Comparison of ENCODE assay signal across 10 cellular contexts in genomic region chr6:4802312-4802935, GRCh38. TPM values are rescaled to one million over a fixed set of nuclear protein-coding genes. Genes with fewer than 3 reads are reported as not detected.
DNase-seq lines count a peak whose midpoint lies in the region; ATAC-seq, FAIRE-seq and TF ChIP-seq lines count a peak whose summit lies in the region.
"Had no signal": no experiment of that assay in that cellular context is flagged by ENCODE, and none has a peak within 500 bp of the region (broad histone marks: within the 10 kb centered on the region; RNA-seq: fewer than 3 reads in every experiment).

No MANE protein-coding gene starts in this region.

- no peak for TF ChIP-seq POLR2A in GM12891 (IDR thresholded peaks at IDR 0.05; ENCODE audit: low read depth, low read length)
- TF ChIP-seq POLR2A in Peyer's patch (IDR thresholded peaks at IDR 0.05), result no peak

- no peak for TF ChIP-seq CTCF in Peyer's patch (IDR thresholded peaks at IDR 0.05)

- H3K27ac ChIP-seq in SJCRH30 (peak overlapping the region; percentile 42; the same call in 1 of the 2 replicates), Peyer's patch (no peak overlapping the region)

- H3K4me3 ChIP-seq in SJCRH30 (no peak overlapping the region), Peyer's patch (no peak overlapping the region)

- H3K9me3 ChIP-seq in SJCRH30 (replicated peaks) (0 out of 2 replicates have a peak, but pooled peaks cover 3% of the 10 kb centered on the region), Peyer's patch (peaks cover 0 to 3% (median 0%) of the 10 kb centered on the region in 4 donors)

- H3K4me1 ChIP-seq in SJCRH30 (peaks cover 14% of the 10 kb centered on the region), Peyer's patch (peaks cover 0 to 7% (median 0%) of the 10 kb centered on the region in 4 donors)

- FAIRE-seq in GM12891 (lab: Jason Lieb, UNC), result no peak
- FAIRE-seq: keratinocyte had no signal

- H3K27me3 ChIP-seq in SJCRH30 (no peaks in the 10 kb centered on the region), Peyer's patch (no peaks in the 10 kb centered on the region)

- DNase-seq in GM12891 (ENCODE audit: insufficient read length, low spot score), result no peak
- DNase-seq in SJCRH30, result no peak
- no peak for DNase-seq in NCI-H748 treated with DMSO at 0.1 percent for 48 hours (lab: John Stamatoyannopoulos, UW)
- DNase-seq in Peyer's patch, result no peak
- DNase-seq in SW480 (ENCODE audit: low spot score), result no peak
- DNase-seq in putamen (ENCODE audit: low spot score), result no peak
- DNase-seq: activated naive CD8-positive, alpha-beta T cell treated with anti-CD3 and anti-CD28 coated beads, Interleukin-2, amount 10 ng/mL, durations not matched to agents 7 days and 5 days had no signal

- ATAC-seq in GM19452 (IDR thresholded peaks at IDR 0.05; ENCODE audit: unreplicated experiment), result peak; percentile 64
- ATAC-seq in HG02970 (IDR thresholded peaks at IDR 0.05; ENCODE audit: low FRiP score, unreplicated experiment), result peak; percentile 62

- no peaks in the 10 kb centered on the region; the same call in 1 of the 2 replicates for H3K36me3 ChIP-seq in SJCRH30
- no peaks in the 10 kb centered on the region for H3K36me3 ChIP-seq in Peyer's patch

TF ChIP-seq in GM12891, 5 proteins besides CTCF, POLR2A, EP300 and RAD21:
- TF ChIP-seq TAF1 (IDR thresholded peaks at IDR 0.05; ENCODE audit: low read depth, low read length), result no peak
- no peak for TF ChIP-seq PAX5 (IDR thresholded peaks at IDR 0.05; ENCODE audit: insufficient read depth, low read length, severe bottlenecking)
- no peak for TF ChIP-seq POU2F2 (IDR thresholded peaks at IDR 0.05; ENCODE audit: low read depth, low read length)
- no peak for TF ChIP-seq POLR2AphosphoS5 (IDR thresholded peaks at IDR 0.05; ENCODE audit: low read depth, low read length)
- TF ChIP-seq SPI1 (IDR thresholded peaks at IDR 0.05; ENCODE audit: low read depth, low read length), result peak; percentile 47; the same call in 1 of the 2 replicates

RNA-seq across cellular contexts. Expression of gene CDYL, which starts 26.2 kb away (rescaled TPM):
- 11.3 TPM for polyA plus RNA-seq in GM12891 (2012; ENCODE audit: low read depth, missing spikeins)
- 67.9 and 68.7 TPM in 2 replicates for total RNA-seq in SJCRH30 (2014; rRNA removed; shearing (Covaris generic))
- total RNA-seq in Peyer's patch, result 10 to 100 TPM; 31.2 to 77.6 (median 35.2) TPM
